8 cellular contexts compared by ENCODE assay signal in genomic region chr2:28754321-28754720, GRCh38. TPM values are rescaled to one million over a fixed set of nuclear protein-coding genes. Genes with fewer than 3 reads are reported as not detected.
DNase-seq lines count a peak whose midpoint lies in the region; ATAC-seq and TF ChIP-seq lines count a peak whose summit lies in the region.

No MANE protein-coding gene starts in this region.

- no peaks in the 10 kb centered on the region for H3K27me3 Mint-ChIP-seq in stimulated activated naive CD8-positive, alpha-beta T cell treated with anti-CD3 and anti-CD28 coated beads, Interleukin-15, Interleukin-2, amounts not matched to agents 100 ng/mL and 50 ng/mL, for 24 hours
- H3K27me3 Mint-ChIP-seq in activated naive CD8-positive, alpha-beta T cell treated with anti-CD3 and anti-CD28 coated beads, Interleukin-2, amount 50 U/mL, for 24 hours: no peaks in the 10 kb centered on the region

- H3K36me3 ChIP-seq in lower lobe of right lung (peaks cover 11% of the 10 kb centered on the region), aorta (ENCODE audit: control insufficient read depth in 1 of 2, insufficient read depth in 2 of 2, low read length in 1 of 2) (no peaks in the 10 kb centered on the region)

- no peak for ATAC-seq in stimulated activated naive CD8-positive, alpha-beta T cell treated with anti-CD3 and anti-CD28 coated beads, Interleukin-15, Interleukin-2, amounts not matched to agents 100 U/mL and 50 U/mL, for 24 hours
- no peak for ATAC-seq in activated naive CD8-positive, alpha-beta T cell treated with anti-CD3 and anti-CD28 coated beads, Interleukin-2, amount 50 U/mL, for 24 hours
- ATAC-seq in lower lobe of right lung (no peak), aorta (ENCODE audit: low FRiP score) (no peak), GM18517 (IDR thresholded peaks at IDR 0.05; ENCODE audit: unreplicated experiment) (no peak), HG02885 (IDR thresholded peaks at IDR 0.05; ENCODE audit: poor library complexity, unreplicated experiment) (no peak)

- H3K27ac ChIP-seq in lower lobe of right lung: no peak overlapping the region
- peak overlapping the region; percentile 51 to 78 for H3K27ac ChIP-seq in aorta (ENCODE audit: low read depth in 1 of 2, low read length in 2 of 2)

- DNase-seq in stimulated activated naive CD8-positive, alpha-beta T cell treated with anti-CD3 and anti-CD28 coated beads, Interleukin-15, Interleukin-2, amounts not matched to agents 100 U/mL and 50 U/mL, for 24 hours: no peak
- no peak for DNase-seq in activated naive CD8-positive, alpha-beta T cell treated with anti-CD3 and anti-CD28 coated beads, Interleukin-2, amount 50 U/mL, for 24 hours
- no peak for DNase-seq in lower lobe of right lung
- DNase-seq in aorta: no peak
- DNase-seq in HT-29 (ENCODE audit: low spot score): no peak

- H3K4me3 ChIP-seq in lower lobe of right lung (peak overlapping the region; percentile 80), aorta (ENCODE audit: low read length in 2 of 2) (peak overlapping the region; percentile 87 to 94)

- peak overlapping the region; percentile 98 for H3K4me3 Mint-ChIP-seq in stimulated activated naive CD8-positive, alpha-beta T cell treated with anti-CD3 and anti-CD28 coated beads, Interleukin-15, Interleukin-2, amounts not matched to agents 100 ng/mL and 50 ng/mL, for 24 hours
- H3K4me3 Mint-ChIP-seq in activated naive CD8-positive, alpha-beta T cell treated with anti-CD3 and anti-CD28 coated beads, Interleukin-2, amount 50 U/mL, for 24 hours: peak overlapping the region; percentile 96

- WGBS in aorta, 2 donors: 1 to 2% methylated on average over 3 to 4 of the region's 4 CpGs

- H3K36me3 Mint-ChIP-seq in stimulated activated naive CD8-positive, alpha-beta T cell treated with anti-CD3 and anti-CD28 coated beads, Interleukin-15, Interleukin-2, amounts not matched to agents 100 ng/mL and 50 ng/mL, for 24 hours (ENCODE audit: low read depth): peaks cover 43% of the 10 kb centered on the region
- peaks cover 33% of the 10 kb centered on the region for H3K36me3 Mint-ChIP-seq in activated naive CD8-positive, alpha-beta T cell treated with anti-CD3 and anti-CD28 coated beads, Interleukin-2, amount 50 U/mL, for 24 hours (ENCODE audit: low read depth)

- H3K4me1 ChIP-seq in lower lobe of right lung: peaks cover 70% of the 10 kb centered on the region
- H3K4me1 ChIP-seq in aorta (ENCODE audit: control insufficient read depth in 1 of 2, insufficient read depth in 2 of 2, low read length in 2 of 2): peaks cover 4% of the 10 kb centered on the region in 2 donors

- no peaks in the 10 kb centered on the region for H3K27me3 ChIP-seq in lower lobe of right lung (ENCODE audit: low read depth)
- no peaks in the 10 kb centered on the region for H3K27me3 ChIP-seq in aorta (ENCODE audit: control insufficient read depth in 1 of 2, insufficient read depth in 2 of 2, low read length in 1 of 2)

- H3K27ac Mint-ChIP-seq in stimulated activated naive CD8-positive, alpha-beta T cell treated with anti-CD3 and anti-CD28 coated beads, Interleukin-15, Interleukin-2, amounts not matched to agents 100 ng/mL and 50 ng/mL, for 24 hours: peak overlapping the region; percentile 18
- H3K27ac Mint-ChIP-seq in activated naive CD8-positive, alpha-beta T cell treated with anti-CD3 and anti-CD28 coated beads, Interleukin-2, amount 50 U/mL, for 24 hours: peak overlapping the region; percentile 46

- no peak for TF ChIP-seq CTCF in lower lobe of right lung (IDR thresholded peaks at IDR 0.05)

- no peaks in the 10 kb centered on the region for H3K9me3 Mint-ChIP-seq in stimulated activated naive CD8-positive, alpha-beta T cell treated with anti-CD3 and anti-CD28 coated beads, Interleukin-15, Interleukin-2, amounts not matched to agents 100 ng/mL and 50 ng/mL, for 24 hours
- no peaks in the 10 kb centered on the region for H3K9me3 Mint-ChIP-seq in activated naive CD8-positive, alpha-beta T cell treated with anti-CD3 and anti-CD28 coated beads, Interleukin-2, amount 50 U/mL, for 24 hours

- intact Hi-C loops in lower lobe of right lung (cut with DNase I) (loop anchor here (10.0 kb wide), 1 partner anchor 160 kb away; no protein-coding TSS in a partner anchor), aorta (cut with DNase I) (loop anchor here (2.0 to 5.0 kb wide), 4 partner anchors 92 to 188 kb away; no protein-coding TSS in a partner anchor)

- H3K9me3 ChIP-seq in lower lobe of right lung (no peaks in the 10 kb centered on the region), aorta (ENCODE audit: control insufficient read depth, low read length) (no peaks in the 10 kb centered on the region)

- peaks cover 75% of the 10 kb centered on the region for H3K4me1 Mint-ChIP-seq in stimulated activated naive CD8-positive, alpha-beta T cell treated with anti-CD3 and anti-CD28 coated beads, Interleukin-15, Interleukin-2, amounts not matched to agents 100 ng/mL and 50 ng/mL, for 24 hours (ENCODE audit: low read depth)
- H3K4me1 Mint-ChIP-seq in activated naive CD8-positive, alpha-beta T cell treated with anti-CD3 and anti-CD28 coated beads, Interleukin-2, amount 50 U/mL, for 24 hours: peaks cover 68% of the 10 kb centered on the region

RNA-seq across cellular contexts. Expression of gene PPP1CB, which starts 2.7 kb away (rescaled TPM):
- total RNA-seq in lower lobe of right lung: 233 TPM
- total RNA-seq in aorta: 100 to 1,000 TPM; 386 to 484 TPM
- polyA plus RNA-seq in aorta: 100 to 1,000 TPM; 187 to 370 TPM
- 52.9 and 60.7 TPM in 2 replicates for total RNA-seq in HT-29 (2014; rRNA removed; shearing (Covaris generic))

RNA-seq across cellular contexts. Expression of gene SPDYA, which starts 56.3 kb away (rescaled TPM):
- total RNA-seq in lower lobe of right lung (1.9 TPM), aorta (1 to 10 TPM; 2.8 to 5.3 TPM)
- polyA plus RNA-seq in aorta: under 1 TPM in 1 of 2 donors, not detected in 1; 0.59 TPM
- total RNA-seq in HT-29 (2014; rRNA removed; shearing (Covaris generic)): 0.46 and 1.1 TPM in 2 replicates
